Comparison of ENCODE assay signal across 8 cellular contexts in genomic region chr12:95116773-95117172, GRCh38. TPM values are rescaled to one million over a fixed set of nuclear protein-coding genes. Genes with fewer than 3 reads are reported as not detected.
DNase-seq lines count a peak whose midpoint lies in the region; ATAC-seq and TF ChIP-seq lines count a peak whose summit lies in the region.

No MANE protein-coding gene starts in this region.

- H3K27me3 ChIP-seq in PC-3 (ENCODE audit: low read length) (no peaks in the 10 kb centered on the region), mesendoderm (ENCODE audit: insufficient read depth, low read length, poor library complexity) (no peaks in the 10 kb centered on the region), BE2C (no peaks in the 10 kb centered on the region)

- intact Hi-C loops in PC-3 (cut with micrococcal nuclease) = loop anchor here (1.0 to 5.0 kb wide), 6 partner anchors 13 to 418 kb away; partner anchors contain the start of genes FGD6, NR2C1 and VEZT

- no peaks in the 10 kb centered on the region for H3K79me1 ChIP-seq in mesendoderm (ENCODE audit: low read length)

- H3K36me3 ChIP-seq in PC-3 (ENCODE audit: low read depth, low read length) (peaks cover 3% of the 10 kb centered on the region; the same call in 1 of the 2 replicates), mesendoderm (ENCODE audit: control insufficient read depth, insufficient read depth, low read length) (peaks cover 4% of the 10 kb centered on the region), BE2C (no peaks in the 10 kb centered on the region; the same call in 1 of the 2 replicates)

- no peak overlapping the region for H3K23ac ChIP-seq in mesendoderm (ENCODE audit: low read length)

- CTCF ChIA-PET in PC-3 (lab: Charles Lee) = interaction anchor here (0.7 to 1.8 kb wide), 7 partner anchors 44 to 418 kb away, joined by 4 to 16 read pairs (median 6); partner anchors contain the start of genes FGD6 and VEZT

- BruUV-seq in PC-3 (replicated peaks; lab: Mats Ljungman, UMichigan) = no TSS peak

- H3K4me3 ChIP-seq in PC-3 (ENCODE audit: low read length) = peak overlapping the region; percentile 47
- no peak overlapping the region for H3K4me3 ChIP-seq in mesendoderm (ENCODE audit: low read length)
- no peak overlapping the region for H3K4me3 ChIP-seq in BE2C (ENCODE audit: low read depth, low read length)

- no peaks in the 10 kb centered on the region for H4K20me1 ChIP-seq in PC-3 (ENCODE audit: low read length)

- H3K4me2 ChIP-seq in PC-3 (ENCODE audit: low read length) (peak overlapping the region; percentile 65), mesendoderm (ENCODE audit: low read length) (no peak overlapping the region)

- DNase-seq in PC-3 (peak; percentile 95), mesendoderm (peak; percentile 63), T-helper 2 cell (no peak), BE2C (no peak)
- no peak for DNase-seq in activated effector memory CD4-positive, alpha-beta T cell treated with anti-CD3 and anti-CD28 coated beads, Interleukin-2, amount 50 U/mL, for 16 hours
- no peak for DNase-seq in activated T-cell treated with anti-CD3 and anti-CD28 coated beads, Interleukin-2, amount 50 U/mL, for 48 hours

- H3K9me3 ChIP-seq in PC-3 (ENCODE audit: low read length) = no peaks in the 10 kb centered on the region
- no peaks in the 10 kb centered on the region for H3K9me3 ChIP-seq in BE2C

- no CpG with 5 or more reads among the region's 3 CpGs for WGBS in mesendoderm (ENCODE audit: extremely low coverage, insufficient coverage, low lambda C conversion rate)

- POLR2A ChIA-PET in PC-3 (lab: Charles Lee; ENCODE audit: unreplicated experiment) = interaction anchor here (0.5 to 1.1 kb wide), 8 partner anchors 20 to 218 kb away, joined by 3 to 14 read pairs (median 4); partner anchors contain the start of genes FGD6, NR2C1 and VEZT

- H3K18ac ChIP-seq in mesendoderm (ENCODE audit: low read length) = peak overlapping the region; percentile 75

- no peak overlapping the region for H2AFZ ChIP-seq in PC-3 (ENCODE audit: low read length)

- peak overlapping the region; percentile 42 for H3K56ac ChIP-seq in mesendoderm (ENCODE audit: low read length)

- no peak overlapping the region for H3K4ac ChIP-seq in mesendoderm (ENCODE audit: low read depth, low read length)

- no peaks in the 10 kb centered on the region for H3K9me2 ChIP-seq in PC-3 (replicated peaks; ENCODE audit: low read length)

- H4K5ac ChIP-seq in mesendoderm (ENCODE audit: low read length) = no peak overlapping the region

- no peak for TF ChIP-seq CTCF in PC-3 (conservative IDR thresholded peaks at IDR 0.05; ENCODE audit: low read depth, low read length)
- no peak for TF ChIP-seq CTCF in BE2C (IDR thresholded peaks at IDR 0.05; ENCODE audit: low read depth, low read length)

- no peak overlapping the region for H2BK120ac ChIP-seq in mesendoderm (ENCODE audit: low read depth, low read length)

- H3F3A ChIP-seq in PC-3 (ENCODE audit: low read length, unreplicated experiment) = peaks cover 8% of the 10 kb centered on the region

- peaks cover 49% of the 10 kb centered on the region for H3K4me1 ChIP-seq in PC-3 (ENCODE audit: insufficient read depth, low read length)
- peaks cover 5% of the 10 kb centered on the region for H3K4me1 ChIP-seq in mesendoderm (ENCODE audit: control insufficient read depth, low read depth, low read length)
- H3K4me1 ChIP-seq in BE2C = no peaks in the 10 kb centered on the region

- H3K79me2 ChIP-seq in PC-3 (ENCODE audit: low read length) (peaks cover 15% of the 10 kb centered on the region; the same call in 1 of the 2 replicates), mesendoderm (ENCODE audit: control insufficient read depth, insufficient read depth, low read length) (no peaks in the 10 kb centered on the region)

- no peak overlapping the region for H2AK5ac ChIP-seq in mesendoderm (ENCODE audit: low read length)

- H3K27ac ChIP-seq in PC-3 (ENCODE audit: low read length) = peak overlapping the region; percentile 78
- H3K27ac ChIP-seq in mesendoderm (ENCODE audit: low read depth, low read length) = no peak overlapping the region

- H2BK15ac ChIP-seq in mesendoderm (replicated peaks; ENCODE audit: low read depth) = no peak overlapping the region

- ATAC-seq in GM18498 (IDR thresholded peaks at IDR 0.05; ENCODE audit: unreplicated experiment) (peak; percentile 66), GM21825 (IDR thresholded peaks at IDR 0.05; ENCODE audit: unreplicated experiment) (peak; percentile 65), PC-3 (peak; percentile 89)

- no peak overlapping the region for H4K8ac ChIP-seq in mesendoderm (ENCODE audit: low read depth, low read length)

- H2BK5ac ChIP-seq in mesendoderm (ENCODE audit: low read length) = no peak overlapping the region

- H3K9ac ChIP-seq in PC-3 (ENCODE audit: low read length) = peak overlapping the region; percentile 43
- H3K9ac ChIP-seq in mesendoderm (ENCODE audit: low read length) = peak overlapping the region; percentile 14

RNA-seq across cellular contexts. Expression of gene NR2C1, which starts 43.4 kb away (rescaled TPM):
- 31.6 and 43.7 TPM in 2 replicates for total RNA-seq in PC-3 (2014; rRNA removed)
- 44.0 TPM for polyA plus RNA-seq in mesendoderm (2013, experiment 1 of 2)
- 47.2 TPM for polyA plus RNA-seq in mesendoderm (2013, experiment 2 of 2)
- polyA plus RNA-seq in BE2C (2012; ENCODE audit: insufficient read depth, insufficient read length, low read depth) = 12.8 TPM

Comparison
In these comparisons a context has a peak if more than half of its experiments do, and no peak if none do; other contexts are left out.
1. DNase-seq: peak in PC-3 (single experiment) and mesendoderm (single experiment); none in activated effector memory CD4-positive, alpha-beta T cell treated with anti-CD3 and anti-CD28 coated beads, Interleukin-2, amount 50 U/mL, for 16 hours (single experiment), T-helper 2 cell (0 of 5), activated T-cell treated with anti-CD3 and anti-CD28 coated beads, Interleukin-2, amount 50 U/mL, for 48 hours (0 of 2) and BE2C (single experiment).
2. Peak in every context shown above with its lines, with median percentiles within 50 percentile points of each other: ATAC-seq.